8 cellular contexts compared by ENCODE assay signal in the genomic region with DNA sequence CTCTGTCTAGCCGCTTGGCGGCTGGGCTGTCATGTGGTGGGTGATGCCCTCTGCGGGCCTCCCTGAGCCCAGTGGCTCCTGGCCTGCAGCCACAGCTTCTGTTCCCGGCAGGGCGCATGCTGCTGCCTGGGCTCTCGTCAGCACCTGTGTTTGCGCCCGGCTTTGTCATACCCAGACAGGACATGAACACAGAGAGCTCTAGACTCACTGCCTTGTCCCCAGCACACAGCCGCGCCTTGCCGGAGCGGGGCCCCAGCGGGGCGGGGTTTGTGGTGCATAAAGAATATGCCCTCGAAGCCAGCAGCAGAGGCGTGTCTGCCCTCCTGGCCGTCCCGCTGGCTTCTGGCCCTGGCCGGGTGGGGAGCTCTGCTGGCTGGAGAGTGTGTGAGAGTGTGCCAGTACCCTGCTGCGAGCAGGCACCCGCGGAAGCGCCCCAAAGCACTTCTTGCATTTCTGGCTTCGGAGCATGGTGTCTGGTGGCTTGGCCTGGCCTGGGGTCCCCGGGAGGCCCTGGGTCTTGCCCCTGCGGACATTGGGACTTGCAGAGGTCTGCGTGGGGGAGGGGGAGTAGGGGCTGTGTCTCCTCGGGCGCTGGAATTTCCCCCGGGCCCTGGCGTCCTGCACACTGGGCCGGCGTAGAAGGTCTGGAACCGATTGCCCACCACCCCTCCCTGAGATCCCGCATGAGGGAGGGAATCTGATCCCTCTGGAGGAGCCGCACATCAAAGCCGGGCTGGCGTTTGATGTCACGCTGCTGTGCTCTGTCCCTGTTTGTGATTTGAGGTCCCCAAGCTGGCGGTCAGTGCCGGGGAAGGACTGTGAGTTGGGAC. TPM values are rescaled to one million over a fixed set of nuclear protein-coding genes. Genes with fewer than 3 reads are reported as not detected.
DNase-seq lines count a peak whose midpoint lies in the region; ATAC-seq and TF ChIP-seq lines count a peak whose summit lies in the region.

No MANE protein-coding gene starts in this region.

- no peak overlapping the region for H3K9ac ChIP-seq in DND-41 (ENCODE audit: low read depth, low read length)
- H3K9ac ChIP-seq in fibroblast of lung (ENCODE audit: insufficient read depth, low read length) = peak overlapping the region; percentile 23

- peaks cover 36% of the 10 kb centered on the region for H3K4me1 Mint-ChIP-seq in neural crest cell

- TF ChIP-seq CTCF in DND-41 (IDR thresholded peaks at IDR 0.05; ENCODE audit: borderline replicate concordance, extremely low read depth, low read length, poor library complexity, severe bottlenecking) (no peak), Panc1 (IDR thresholded peaks at IDR 0.05) (no peak), fibroblast of lung (conservative IDR thresholded peaks at IDR 0.05 in 1 of 2, IDR thresholded peaks at IDR 0.05 in 1 of 2; ENCODE audit: low read depth in 1 of 2, low read length in 2 of 2) (no peak), neural crest cell (conservative IDR thresholded peaks at IDR 0.05) (no peak), GM10248 (IDR thresholded peaks at IDR 0.05; ENCODE audit: control extremely low read depth, extremely low read depth, low read depth, missing control alignments) (no peak)

- peak overlapping the region; percentile 57 for H3K4me3 Mint-ChIP-seq in neural crest cell

- H3K79me2 ChIP-seq in DND-41 (ENCODE audit: insufficient read depth, low read length) (peaks cover 8% of the 10 kb centered on the region; the same call in 1 of the 2 replicates), fibroblast of lung (ENCODE audit: control insufficient read depth, insufficient read depth, low read length) (no peaks in the 10 kb centered on the region)

- POLR2A ChIA-PET in Panc1 (lab: Charles Lee) (interaction anchor here (0.6 kb wide), 1 partner anchor 13 kb away, joined by 3 read pairs; no protein-coding TSS in a partner anchor), GM10248 (lab: Yijun Ruan, JAX) (interaction anchor here (0.5 kb wide), 1 partner anchor 11 kb away, joined by 3 read pairs; no protein-coding TSS in a partner anchor)

- BruUV-seq in Panc1 (replicated peaks; lab: Mats Ljungman, UMichigan) = no TSS peak

- no peaks in the 10 kb centered on the region for H3K27me3 Mint-ChIP-seq in neural crest cell (ENCODE audit: low read depth)

- ATAC-seq in DND-41 (ENCODE audit: insufficient read depth, low read depth) (peak; percentile 31; the same call in 1 of the 3 replicates), Panc1 (peak; percentile 78), GM19351 (IDR thresholded peaks at IDR 0.05; ENCODE audit: unreplicated experiment) (no peak)

- peak overlapping the region; percentile 96 for H3K27ac Mint-ChIP-seq in neural crest cell (ENCODE audit: unreplicated experiment)

- no peak overlapping the region for H2AFZ ChIP-seq in DND-41 (ENCODE audit: low read depth, low read length)
- H2AFZ ChIP-seq in fibroblast of lung (ENCODE audit: low read length) = no peak overlapping the region

- H3K4me2 ChIP-seq in DND-41 (ENCODE audit: insufficient read depth, low read length) (no peak overlapping the region), fibroblast of lung (ENCODE audit: extremely low read depth, insufficient read depth, low read length) (peak overlapping the region; percentile 59)

- H3K36me3 Mint-ChIP-seq in neural crest cell (ENCODE audit: low read depth) = peaks cover 5% of the 10 kb centered on the region

- in situ Hi-C loops in Panc1 (cut with HindIII; ENCODE audit: low pct_unique_long_range_greater_than_20kb, low sequenced_read_pairs) = no loop called here

- no peaks in the 10 kb centered on the region for H3K9me3 Mint-ChIP-seq in neural crest cell

- H3K4me3 ChIP-seq in DND-41 (ENCODE audit: low read depth in 1 of 2, low read length in 2 of 2) = no peak overlapping the region
- H3K4me3 ChIP-seq in Panc1 (ENCODE audit: low read depth in 2 of 2, low read length in 2 of 2) = no peak overlapping the region
- H3K4me3 ChIP-seq in fibroblast of lung (replicated peaks in 1 of 4; ENCODE audit: control extremely low read depth in 1 of 4, insufficient read depth in 1 of 4, low read depth in 3 of 4, low read length in 4 of 4) = peak overlapping the region in 3 of 4 experiments; percentile 10 to 17 (median 15)

- CTCF ChIA-PET in Panc1 (lab: Charles Lee) = no interaction called here
- CTCF ChIA-PET in GM10248 (lab: Yijun Ruan, JAX) = interaction anchor here (1.3 kb wide), 1 partner anchor 116 kb away, joined by 3 read pairs; no protein-coding TSS in a partner anchor

- intact Hi-C loops in Panc1 (cut with micrococcal nuclease; ENCODE audit: unreplicated experiment) = no loop called here

- peaks cover 18% of the 10 kb centered on the region; the same call in 1 of the 2 replicates for H4K20me1 ChIP-seq in DND-41 (ENCODE audit: insufficient read depth, low read length)
- H4K20me1 ChIP-seq in fibroblast of lung (ENCODE audit: control insufficient read depth, extremely low read depth, insufficient read depth, low read length) = no peaks in the 10 kb centered on the region

- no peaks in the 10 kb centered on the region for H3K4me1 ChIP-seq in DND-41 (ENCODE audit: insufficient read depth, low read length)
- H3K4me1 ChIP-seq in Panc1 (ENCODE audit: control insufficient read depth, insufficient read depth, low read length) = peaks cover 20% of the 10 kb centered on the region
- peaks cover 18% of the 10 kb centered on the region for H3K4me1 ChIP-seq in fibroblast of lung (ENCODE audit: control insufficient read depth, extremely low read depth, insufficient read depth, low read length)

- H3K27ac ChIP-seq in DND-41 (ENCODE audit: low read length) (no peak overlapping the region), Panc1 (ENCODE audit: low read length) (peak overlapping the region; percentile 40), fibroblast of lung (ENCODE audit: insufficient read depth, low read length) (no peak overlapping the region)

- H3K9me3 ChIP-seq in DND-41 (ENCODE audit: insufficient read depth, low read length, severe bottlenecking) (no peaks in the 10 kb centered on the region), Panc1 (ENCODE audit: control insufficient read depth, insufficient read depth, low read depth, low read length) (no peaks in the 10 kb centered on the region), fibroblast of lung (ENCODE audit: control insufficient read depth, insufficient read depth, low read depth, low read length) (no peaks in the 10 kb centered on the region)

- DNase-seq in DND-41 (no peak), Panc1 (ENCODE audit: low read depth, low spot score) (no peak), fibroblast of lung (ENCODE audit: low read depth in 2 of 2) (peak; percentile 56 to 76), neural crest cell (ENCODE audit: low read depth, low spot score) (peak; percentile 66), GM10248 (ENCODE audit: extremely low spot score) (no peak), NCI-H1930 (lab: John Stamatoyannopoulos, UW) (no peak)
- no peak for DNase-seq in stimulated activated CD4-positive, alpha-beta T cell treated with anti-CD3 and anti-CD28 coated beads, Interleukin-4, amount 100 ng/mL, for 4 hours

- no peaks in the 10 kb centered on the region; the same call in 1 of the 2 replicates for H3K36me3 ChIP-seq in DND-41 (ENCODE audit: insufficient read depth, low read length)
- no peaks in the 10 kb centered on the region for H3K36me3 ChIP-seq in Panc1 (ENCODE audit: control insufficient read depth, insufficient read depth, low read length)
- peaks cover 5% of the 10 kb centered on the region for H3K36me3 ChIP-seq in fibroblast of lung (ENCODE audit: control insufficient read depth, insufficient read depth, low read length)

- H3K27me3 ChIP-seq in DND-41 (ENCODE audit: insufficient read depth, low read length, poor library complexity) (no peaks in the 10 kb centered on the region), Panc1 (ENCODE audit: control insufficient read depth, insufficient read depth, low read length) (no peaks in the 10 kb centered on the region), fibroblast of lung (ENCODE audit: control insufficient read depth, insufficient read depth, low read length) (no peaks in the 10 kb centered on the region)

RNA-seq across cellular contexts. Expression of a gene that starts 14.5 kb away (rescaled TPM):
- total RNA-seq in Panc1 (2021; ENCODE audit: unreplicated experiment) (64.7 TPM), fibroblast of lung (22.3 and 35.7 TPM in 2 replicates), neural crest cell (50.0 and 51.9 TPM in 2 replicates)
- 67.1 TPM for polyA plus RNA-seq in Panc1 (2012; ENCODE audit: insufficient read length)
- polyA plus RNA-seq in fibroblast of lung = 6.3 and 8.3 TPM in 2 replicates
- polyA plus RNA-seq in fibroblast of lung (2012) = 15.6 and 19.2 TPM in 2 replicates
- polyA minus RNA-seq in fibroblast of lung (ENCODE audit: low replicate concordance) = 18.5 and 24.8 TPM in 2 replicates

RNA-seq across cellular contexts. Expression of a gene that starts 30.8 kb away (rescaled TPM):
- total RNA-seq in Panc1 (2021; ENCODE audit: unreplicated experiment) = 187 TPM
- 198 TPM for polyA plus RNA-seq in Panc1 (2012; ENCODE audit: insufficient read length)
- 15.2 and 30.4 TPM in 2 replicates for total RNA-seq in fibroblast of lung
- polyA plus RNA-seq in fibroblast of lung = 29.2 and 51.3 TPM in 2 replicates
- 46.8 and 90.9 TPM in 2 replicates for polyA plus RNA-seq in fibroblast of lung (2012)
- polyA minus RNA-seq in fibroblast of lung (ENCODE audit: low replicate concordance) = 7.5 and 23.1 TPM in 2 replicates
- 129 and 135 TPM in 2 replicates for total RNA-seq in neural crest cell

RNA-seq across cellular contexts. Expression of a gene that starts 30.9 kb away (rescaled TPM):
- 2.0 TPM for total RNA-seq in Panc1 (2021; ENCODE audit: unreplicated experiment)
- 4.3 TPM for polyA plus RNA-seq in Panc1 (2012; ENCODE audit: insufficient read length)
- 0.50 and 0.51 TPM in 2 replicates for total RNA-seq in fibroblast of lung
- 0.02 TPM in 2 replicates for polyA plus RNA-seq in fibroblast of lung
- polyA plus RNA-seq in fibroblast of lung (2012) = 0.09 TPM in 1 of 2 replicates, not detected in the other
- 0.12 TPM in 1 of 2 replicates, not detected in the other for polyA minus RNA-seq in fibroblast of lung (ENCODE audit: low replicate concordance)
- 5.9 and 6.3 TPM in 2 replicates for total RNA-seq in neural crest cell

RNA-seq across cellular contexts. Expression of a gene that starts 31.2 kb away (rescaled TPM):
- 29.9 TPM for total RNA-seq in Panc1 (2021; ENCODE audit: unreplicated experiment)
- 27.6 TPM for polyA plus RNA-seq in Panc1 (2012; ENCODE audit: insufficient read length)
- 9.9 and 10.0 TPM in 2 replicates for total RNA-seq in fibroblast of lung
- polyA plus RNA-seq in fibroblast of lung = 2.3 and 3.8 TPM in 2 replicates
- polyA plus RNA-seq in fibroblast of lung (2012) = 3.4 and 7.4 TPM in 2 replicates
- polyA minus RNA-seq in fibroblast of lung (ENCODE audit: low replicate concordance) = 9.5 and 9.6 TPM in 2 replicates
- 55.7 and 63.5 TPM in 2 replicates for total RNA-seq in neural crest cell

RNA-seq across cellular contexts. Expression of a gene that starts 39.6 kb away (rescaled TPM):
- 39.4 TPM for total RNA-seq in Panc1 (2021; ENCODE audit: unreplicated experiment)
- polyA plus RNA-seq in Panc1 (2012; ENCODE audit: insufficient read length) = 84.7 TPM
- total RNA-seq in fibroblast of lung = 5.6 and 6.6 TPM in 2 replicates
- polyA plus RNA-seq in fibroblast of lung = 4.3 and 4.7 TPM in 2 replicates
- polyA plus RNA-seq in fibroblast of lung (2012) = 7.5 and 8.8 TPM in 2 replicates
- 19.8 and 35.6 TPM in 2 replicates for polyA minus RNA-seq in fibroblast of lung (ENCODE audit: low replicate concordance)
- total RNA-seq in neural crest cell = 73.6 and 75.0 TPM in 2 replicates

Comparison
In these comparisons a context has a peak if more than half of its experiments do, and no peak if none do; other contexts are left out.
1. DNase-seq: peak in fibroblast of lung (2 of 2) and neural crest cell (single experiment); none in DND-41 (single experiment), Panc1 (single experiment), stimulated activated CD4-positive, alpha-beta T cell treated with anti-CD3 and anti-CD28 coated beads, Interleukin-4, amount 100 ng/mL, for 4 hours (0 of 2), GM10248 (single experiment) and NCI-H1930 (0 of 2).
2. H3K4me3 ChIP-seq: peak in fibroblast of lung (3 of 4); none in DND-41 (0 of 2) and Panc1 (0 of 2).